Comparison of ENCODE assay signal across 8 cellular contexts in the genomic region with DNA sequence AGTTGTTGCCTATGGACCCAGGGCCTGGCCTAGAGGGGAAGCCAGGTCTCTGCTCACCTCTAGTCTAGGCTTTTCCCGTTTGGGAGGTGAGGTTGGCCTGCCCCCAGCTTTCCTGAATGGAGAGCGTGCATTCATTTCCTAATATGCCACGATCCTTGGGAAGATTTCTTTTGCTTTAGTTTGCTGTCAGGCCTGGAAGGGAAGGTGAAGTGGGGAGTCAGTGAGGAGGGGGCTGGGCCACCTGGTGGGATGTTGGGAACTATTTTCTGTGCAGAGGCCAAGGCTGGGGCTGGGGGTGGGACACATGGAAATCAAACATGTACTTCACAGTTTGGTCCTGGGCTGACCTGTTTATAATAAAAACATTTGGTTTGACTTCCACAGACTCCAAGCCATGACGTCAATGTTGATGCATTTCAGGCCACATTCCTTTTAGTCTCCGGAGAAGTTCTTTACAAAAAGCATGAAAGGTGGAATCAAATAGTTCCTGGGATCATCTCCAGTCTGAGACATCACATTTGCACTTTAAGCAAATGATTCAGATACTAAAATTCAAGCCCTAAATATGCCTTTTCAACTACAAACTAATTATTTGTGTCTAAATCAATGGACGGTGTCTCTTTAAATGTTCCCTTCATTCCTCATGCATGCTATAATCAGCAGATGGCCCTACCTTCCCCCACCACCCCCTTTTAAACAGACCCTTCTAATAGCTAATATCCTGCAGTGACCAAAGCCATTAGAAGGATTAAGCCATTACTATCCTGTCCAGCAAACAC. TPM values are rescaled to one million over a fixed set of nuclear protein-coding genes. Genes with fewer than 3 reads are reported as not detected.
DNase-seq lines count a peak whose midpoint lies in the region; ATAC-seq and TF ChIP-seq lines count a peak whose summit lies in the region.

No MANE protein-coding gene starts in this region.

- H3K27me3 Mint-ChIP-seq in WTC11 (ENCODE audit: low read depth), result peaks cover 34% of the 10 kb centered on the region

- WGBS in heart left ventricle, 4 donors, result 74 to 81% (median 77%) methylated on average over 6 of the region's 6 CpGs

- H3K4me3 ChIP-seq in heart left ventricle (no peak overlapping the region), rectal smooth muscle tissue (ENCODE audit: low read length) (no peak overlapping the region)

- H3K9me3 Mint-ChIP-seq in WTC11, result no peaks in the 10 kb centered on the region

- H3K9ac ChIP-seq in rectal smooth muscle tissue (ENCODE audit: low read length), result no peak overlapping the region

- peak overlapping the region; percentile 69 for H3K4me3 Mint-ChIP-seq in WTC11

- H3K36me3 Mint-ChIP-seq in WTC11, result no peaks in the 10 kb centered on the region

- TF ChIP-seq POLR2A in heart left ventricle (IDR thresholded peaks at IDR 0.05), result no peak

- H3K36me3 ChIP-seq in heart left ventricle (no peaks in the 10 kb centered on the region), rectal smooth muscle tissue (ENCODE audit: control insufficient read depth, insufficient read depth, low read length) (no peaks in the 10 kb centered on the region)

- H3K9me3 ChIP-seq in heart left ventricle, result no peaks in the 10 kb centered on the region

- intact Hi-C loops in heart left ventricle (cut with DNase I), result loop anchor here in 9 of 10 donors (5.0 to 10.0 kb wide), 13 partner anchors 43 to 732 kb away; partner anchors contain the start of genes HMGB1 (in 1 of the 9) and MEDAG (in 1 of the 9)

- peak overlapping the region; percentile 84 for H3K27ac Mint-ChIP-seq in WTC11

- CTCF ChIA-PET in WTC11 (lab: Charles Lee), result interaction anchor here (0.6 to 2.3 kb wide), 14 partner anchors 7 to 283 kb away, joined by 3 to 22 read pairs (median 6); partner anchors contain the start of gene TEX26

- POLR2A ChIA-PET in WTC11 (lab: Charles Lee), result interaction anchor here (1.0 kb wide), 1 partner anchor 248 kb away, joined by 3 read pairs; no protein-coding TSS in a partner anchor

- peak overlapping the region; percentile 14 to 82 (median 64) for H3K27ac ChIP-seq in heart left ventricle
- peak overlapping the region; percentile 91 for H3K27ac ChIP-seq in rectal smooth muscle tissue (ENCODE audit: low read depth, low read length)

- H3K27me3 ChIP-seq in heart left ventricle, result no peaks in the 10 kb centered on the region
- no peaks in the 10 kb centered on the region for H3K27me3 ChIP-seq in rectal smooth muscle tissue (ENCODE audit: control insufficient read depth, insufficient read depth, low read length)

- no peak for ATAC-seq in WTC11
- ATAC-seq in heart left ventricle, result peak in 2 of 4 donors; percentile 21 to 32
- no peak for ATAC-seq in GM19467 (IDR thresholded peaks at IDR 0.05; ENCODE audit: unreplicated experiment)
- no peak for ATAC-seq in GM21423 (IDR thresholded peaks at IDR 0.05; ENCODE audit: unreplicated experiment)
- no peak for ATAC-seq in GM18520 (IDR thresholded peaks at IDR 0.05; ENCODE audit: unreplicated experiment)

- DNase-seq in GM03348 (ENCODE audit: low spot score), result peak; percentile 64
- DNase-seq in WTC11 (ENCODE audit: low spot score), result no peak
- no peak for DNase-seq in heart left ventricle
- DNase-seq in activated naive CD4-positive, alpha-beta T cell (lab: John Stamatoyannopoulos, UW), result no peak

- peaks cover 0 to 41% (median 14%) of the 10 kb centered on the region in 12 donors for H3K4me1 ChIP-seq in heart left ventricle
- H3K4me1 ChIP-seq in rectal smooth muscle tissue (ENCODE audit: control insufficient read depth, insufficient read depth, low read length), result peaks cover 36% of the 10 kb centered on the region

- H3K4me1 Mint-ChIP-seq in WTC11, result peaks cover 48% of the 10 kb centered on the region

- TF ChIP-seq CTCF in WTC11 (IDR thresholded peaks at IDR 0.05) (no peak), heart left ventricle (IDR thresholded peaks at IDR 0.05) (no peak)

TF ChIP-seq in WTC11, 78 proteins besides CTCF, POLR2A, EP300 and RAD21 (continues in another document):
- TF ChIP-seq ZNF219 (CRISPR knock-in tag; IDR thresholded peaks at IDR 0.05; ENCODE audit: borderline replicate concordance) (no peak), NFE2L1 (CRISPR knock-in tag; IDR thresholded peaks at IDR 0.05) (no peak), KAT7 (CRISPR knock-in tag; IDR thresholded peaks at IDR 0.05; ENCODE audit: borderline replicate concordance) (no peak), RORB (CRISPR knock-in tag; IDR thresholded peaks at IDR 0.05) (no peak), AR (CRISPR knock-in tag; IDR thresholded peaks at IDR 0.05) (no peak), NR2C2 (CRISPR knock-in tag; IDR thresholded peaks at IDR 0.05) (no peak), ATF1 (CRISPR knock-in tag; IDR thresholded peaks at IDR 0.05) (no peak), EMX1 (CRISPR knock-in tag; IDR thresholded peaks at IDR 0.05) (no peak), MXD4 (CRISPR knock-in tag; IDR thresholded peaks at IDR 0.05; ENCODE audit: borderline replicate concordance) (no peak), SMAD3 (CRISPR knock-in tag; IDR thresholded peaks at IDR 0.05; ENCODE audit: borderline replicate concordance) (no peak), ZNF532 (CRISPR knock-in tag; IDR thresholded peaks at IDR 0.05; ENCODE audit: borderline replicate concordance) (no peak)
- TF ChIP-seq, protein P1, sequence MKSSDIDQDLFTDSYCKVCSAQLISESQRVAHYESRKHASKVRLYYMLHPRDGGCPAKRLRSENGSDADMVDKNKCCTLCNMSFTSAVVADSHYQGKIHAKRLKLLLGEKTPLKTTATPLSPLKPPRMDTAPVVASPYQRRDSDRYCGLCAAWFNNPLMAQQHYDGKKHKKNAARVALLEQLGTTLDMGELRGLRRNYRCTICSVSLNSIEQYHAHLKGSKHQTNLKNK (CRISPR knock-in tag; IDR thresholded peaks at IDR 0.05), result no peak

RNA-seq across cellular contexts. Expression of gene MEDAG, which starts 41.5 kb away (rescaled TPM):
- total RNA-seq in WTC11 (2021), result 1.9 to 2.4 TPM (median 2.1 TPM) in 3 replicates
- total RNA-seq in heart left ventricle, result 10 to 100 TPM in 3 of 9 donors, 1 to 10 TPM in 6; 4.2 to 41.9 (median 8.0) TPM
- polyA plus RNA-seq in heart left ventricle, result 10 to 100 TPM in 1 of 2 donors, 1 to 10 TPM in 1; 3.8 to 11.1 TPM
